In genomic region chr2:11368059-11368572, GRCh38 we compare ENCODE assay signal across 1 cellular context.
TF ChIP-seq lines count a peak whose summit lies in the region.

No MANE protein-coding gene starts in this region.

TF ChIP-seq in H1, 55 proteins besides CTCF, POLR2A, EP300 and RAD21 (continued from another document):
- no peak for TF ChIP-seq ATF3 (IDR thresholded peaks at IDR 0.05; ENCODE audit: insufficient read depth, low read depth, low read length)
- TF ChIP-seq YY1 (IDR thresholded peaks at IDR 0.05; ENCODE audit: low read depth, low read length), result no peak
- no peak for TF ChIP-seq TEAD4 (IDR thresholded peaks at IDR 0.05; ENCODE audit: low read depth, low read length)
- no peak for TF ChIP-seq TCF12 (IDR thresholded peaks at IDR 0.05; ENCODE audit: low read depth, low read length)
- no peak for TF ChIP-seq RBBP5 (IDR thresholded peaks at IDR 0.05; ENCODE audit: borderline replicate concordance, low read depth, low read length)
- TF ChIP-seq PHF8 (conservative IDR thresholded peaks at IDR 0.05; ENCODE audit: low read depth, low read length), result no peak
- TF ChIP-seq SIRT6 (IDR thresholded peaks at IDR 0.05; ENCODE audit: low read length), result no peak
